ENCODE assay signal across 14 cellular contexts in genomic region chr2:8451273-8451672, GRCh38.
"Had no signal": no experiment of that assay in that cellular context is flagged by ENCODE, and none has a peak within 500 bp of the region (broad histone marks: within the 10 kb centered on the region; RNA-seq: fewer than 3 reads in every experiment).

No MANE protein-coding gene starts in this region.

- H3K36me3 ChIP-seq: neutrophil, tibial artery, upper lobe of left lung, uterus had no signal

- H3K9me3 Mint-ChIP-seq: naive thymus-derived CD8-positive, alpha-beta T cell; stimulated activated naive CD8-positive, alpha-beta T cell treated with anti-CD3 and anti-CD28 coated beads, Interleukin-15, Interleukin-2, amounts not matched to agents 100 ng/mL and 50 ng/mL, for 24 hours had no signal

- H3K27me3 ChIP-seq: neutrophil, upper lobe of left lung, uterus had no signal

- H3K9me3 ChIP-seq: mucosa of descending colon, neutrophil, tibial artery, upper lobe of left lung, uterus had no signal

- H3K4me3 Mint-ChIP-seq: naive thymus-derived CD8-positive, alpha-beta T cell; stimulated activated naive CD8-positive, alpha-beta T cell treated with anti-CD3 and anti-CD28 coated beads, Interleukin-15, Interleukin-2, amounts not matched to agents 100 ng/mL and 50 ng/mL, for 24 hours had no signal

- H3K4me2 ChIP-seq: smooth muscle cell had no signal

- H3K36me3 Mint-ChIP-seq: naive thymus-derived CD8-positive, alpha-beta T cell had no signal

- H3K27ac ChIP-seq: dorsolateral prefrontal cortex, neutrophil, tibial artery, upper lobe of left lung, uterus had no signal

- H3K27ac Mint-ChIP-seq: stimulated activated naive CD8-positive, alpha-beta T cell treated with anti-CD3 and anti-CD28 coated beads, Interleukin-15, Interleukin-2, amounts not matched to agents 100 ng/mL and 50 ng/mL, for 24 hours had no signal

- H3K4me3 ChIP-seq: dorsolateral prefrontal cortex, mucosa of descending colon, smooth muscle cell, tibial artery, upper lobe of left lung, uterus had no signal

- DNase-seq: cortex of kidney; dorsolateral prefrontal cortex; effector memory CD4-positive, alpha-beta T cell; mucosa of descending colon; naive thymus-derived CD8-positive, alpha-beta T cell; posterior cingulate gyrus; stimulated activated CD4-positive, alpha-beta T cell treated with anti-CD3 and anti-CD28 coated beads, Interleukin-2, amount 100 ng/mL, for 48 hours; tibial artery; upper lobe of left lung; uterus had no signal

- H3K4me1 ChIP-seq: tibial artery had no signal

- ATAC-seq: esophagus mucosa; mucosa of descending colon; naive thymus-derived CD8-positive, alpha-beta T cell had no signal
